1 cellular context compared by ENCODE assay signal in the genomic region with DNA sequence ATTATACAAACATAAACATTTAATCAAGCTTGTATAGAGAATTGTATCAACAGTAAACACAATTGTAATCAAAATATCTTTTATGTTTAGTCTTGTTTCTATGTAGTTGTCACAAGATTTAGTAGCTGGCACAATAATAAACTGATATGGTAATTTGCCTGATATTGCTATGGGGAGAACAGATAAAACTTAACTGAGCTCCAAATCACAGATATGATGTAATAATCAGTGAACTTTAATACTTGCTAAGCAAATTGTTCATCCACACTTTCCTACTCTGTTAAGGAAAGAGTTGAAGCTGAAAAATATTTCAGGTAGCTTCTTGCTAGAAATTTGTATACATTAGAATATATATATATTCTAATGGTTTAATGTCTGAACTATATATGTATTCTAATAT.
A peak's percentile ranks its signal among the peaks of the same experiment; 100 is the strongest.
TF ChIP-seq lines count a peak whose summit lies in the region.

No MANE protein-coding gene starts in this region.

TF ChIP-seq in liver, 16 proteins besides CTCF, POLR2A, EP300 and RAD21 (continued from another document):
- peak; percentile 51 for TF ChIP-seq SP1 (IDR thresholded peaks at IDR 0.05)
- TF ChIP-seq, protein P1, sequence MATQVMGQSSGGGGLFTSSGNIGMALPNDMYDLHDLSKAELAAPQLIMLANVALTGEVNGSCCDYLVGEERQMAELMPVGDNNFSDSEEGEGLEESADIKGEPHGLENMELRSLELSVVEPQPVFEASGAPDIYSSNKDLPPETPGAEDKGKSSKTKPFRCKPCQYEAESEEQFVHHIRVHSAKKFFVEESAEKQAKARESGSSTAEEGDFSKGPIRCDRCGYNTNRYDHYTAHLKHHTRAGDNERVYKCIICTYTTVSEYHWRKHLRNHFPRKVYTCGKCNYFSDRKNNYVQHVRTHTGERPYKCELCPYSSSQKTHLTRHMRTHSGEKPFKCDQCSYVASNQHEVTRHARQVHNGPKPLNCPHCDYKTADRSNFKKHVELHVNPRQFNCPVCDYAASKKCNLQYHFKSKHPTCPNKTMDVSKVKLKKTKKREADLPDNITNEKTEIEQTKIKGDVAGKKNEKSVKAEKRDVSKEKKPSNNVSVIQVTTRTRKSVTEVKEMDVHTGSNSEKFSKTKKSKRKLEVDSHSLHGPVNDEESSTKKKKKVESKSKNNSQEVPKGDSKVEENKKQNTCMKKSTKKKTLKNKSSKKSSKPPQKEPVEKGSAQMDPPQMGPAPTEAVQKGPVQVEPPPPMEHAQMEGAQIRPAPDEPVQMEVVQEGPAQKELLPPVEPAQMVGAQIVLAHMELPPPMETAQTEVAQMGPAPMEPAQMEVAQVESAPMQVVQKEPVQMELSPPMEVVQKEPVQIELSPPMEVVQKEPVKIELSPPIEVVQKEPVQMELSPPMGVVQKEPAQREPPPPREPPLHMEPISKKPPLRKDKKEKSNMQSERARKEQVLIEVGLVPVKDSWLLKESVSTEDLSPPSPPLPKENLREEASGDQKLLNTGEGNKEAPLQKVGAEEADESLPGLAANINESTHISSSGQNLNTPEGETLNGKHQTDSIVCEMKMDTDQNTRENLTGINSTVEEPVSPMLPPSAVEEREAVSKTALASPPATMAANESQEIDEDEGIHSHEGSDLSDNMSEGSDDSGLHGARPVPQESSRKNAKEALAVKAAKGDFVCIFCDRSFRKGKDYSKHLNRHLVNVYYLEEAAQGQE (IDR thresholded peaks at IDR 0.05), result no peak
- no peak for TF ChIP-seq FOXA2 (IDR thresholded peaks at IDR 0.05)
- no peak for TF ChIP-seq EGR1 (IDR thresholded peaks at IDR 0.05; ENCODE audit: low read depth in 2 of 2)
- no peak for TF ChIP-seq TAF1 (conservative IDR thresholded peaks at IDR 0.05)
- no peak for TF ChIP-seq GABPA (IDR thresholded peaks at IDR 0.05 in 1 of 2, conservative IDR thresholded peaks at IDR 0.05 in 1 of 2)
- no peak for TF ChIP-seq NR2F2 (IDR thresholded peaks at IDR 0.05)
